ENCODE assay signal across 22 cellular contexts in the genomic region with DNA sequence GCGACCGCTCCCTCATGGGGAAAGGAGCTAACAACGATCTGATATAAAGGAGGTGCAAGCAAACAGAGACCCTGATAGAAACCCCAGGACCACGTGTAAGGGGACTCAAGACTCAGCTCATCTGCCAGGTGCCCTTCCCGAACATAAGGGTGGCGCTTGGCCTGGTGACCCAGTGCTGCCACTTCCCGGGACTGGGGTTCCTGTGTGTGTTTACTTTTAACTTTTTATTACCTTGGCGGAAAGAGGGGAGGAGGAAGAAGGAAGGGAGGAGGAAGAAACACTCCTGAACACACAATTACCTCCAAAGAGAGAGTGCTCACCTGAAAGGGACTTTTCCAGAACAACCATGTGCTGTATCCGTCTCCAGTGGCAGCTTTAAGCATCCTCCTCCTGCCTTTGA. TPM values are rescaled to one million over a fixed set of nuclear protein-coding genes. Genes with fewer than 3 reads are reported as not detected.
DNase-seq lines count a peak whose midpoint lies in the region; ATAC-seq and TF ChIP-seq lines count a peak whose summit lies in the region.
"Had no signal": no experiment of that assay in that cellular context is flagged by ENCODE, and none has a peak within 500 bp of the region (broad histone marks: within the 10 kb centered on the region; RNA-seq: fewer than 3 reads in every experiment).

No MANE protein-coding gene starts in this region.

- H3K9me3 ChIP-seq in HEK293 (ENCODE audit: control insufficient read depth, insufficient read depth, low read depth, low read length) (no peaks in the 10 kb centered on the region), mucosa of descending colon (no peaks in the 10 kb centered on the region), transverse colon (no peaks in the 10 kb centered on the region)
- H3K9me3 ChIP-seq: BLaER1, SJSA1 had no signal

- TF ChIP-seq EP300 in transverse colon (IDR thresholded peaks at IDR 0.05; ENCODE audit: low read depth): no peak

- peak; percentile 92 for ATAC-seq in mucosa of descending colon
- ATAC-seq: HCT116, Right ventricle myocardium inferior had no signal

- in situ Hi-C loops in transverse colon (cut with MboI; ENCODE audit: low pct_ligation_motif_present in 1 of 4, low pct_unique_long_range_greater_than_20kb in 1 of 4, low sequenced_read_pairs in 3 of 4): no loop called here

- no peak for TF ChIP-seq POLR2A in transverse colon (IDR thresholded peaks at IDR 0.05)

- no peaks in the 10 kb centered on the region for H3K27me3 ChIP-seq in transverse colon
- H3K27me3 ChIP-seq: BLaER1 had no signal

- POLR2A ChIA-PET in HEK293 (lab: Yijun Ruan, JAX): no interaction called here

- H3K4me1 ChIP-seq in HEK293 (ENCODE audit: control insufficient read depth, insufficient read depth, low read length) (peaks cover 19% of the 10 kb centered on the region; the same call in 1 of the 2 replicates), mucosa of descending colon (ENCODE audit: low read depth) (no peaks in the 10 kb centered on the region), transverse colon (peaks cover 0 to 4% (median 0%) of the 10 kb centered on the region in 4 donors)
- H3K4me1 ChIP-seq: SJSA1 had no signal

- TF ChIP-seq CTCF in HEK293 (tag by site-specific recombination; IDR thresholded peaks at IDR 0.05) (no peak), VCaP (conservative IDR thresholded peaks at IDR 0.05) (no peak), mucosa of descending colon (IDR thresholded peaks at IDR 0.05) (no peak), transverse colon (IDR thresholded peaks at IDR 0.05) (no peak)

- 17 to 39% methylated on average over 1 to 9 of the region's 9 CpGs for WGBS in transverse colon (ENCODE audit: low coverage in 1 of 2), 2 donors

- intact Hi-C loops in mucosa of descending colon (cut with DNase I, micrococcal nuclease): no loop called here
- intact Hi-C loops in transverse colon (cut with DNase I; ENCODE audit: low total_unique reads): no loop called here

- H3K27ac ChIP-seq in HEK293 (ENCODE audit: extremely low read depth, low read depth, low read length) (0 out of 2 replicates have a peak overlapping the region, but pooled peaks have one; percentile 28), VCaP (peak overlapping the region; percentile 85), transverse colon (no peak overlapping the region)
- H3K27ac ChIP-seq: BLaER1, SJSA1 had no signal

- peak in 2 of 3 donors; percentile 21 to 52 for DNase-seq in mucosa of descending colon
- peak; percentile 23 for DNase-seq in transverse colon
- no peak for DNase-seq in hippocampal formation (lab: John Stamatoyannopoulos, UW)
- DNase-seq in activated CD4-positive, alpha-beta T cell treated with anti-CD3 and anti-CD28 coated beads, Interleukin-2, amount 50 U/mL, for 4 hours: no peak
- DNase-seq in AG20443 (ENCODE audit: low spot score): no peak
- DNase-seq: Calu3, DMS153, KBM-7, NCI-H1105, NCI-H1694, NCI-H2081, NCI-H2171, NCI-H526, OCI-M1 had no signal

- H3K36me3 ChIP-seq in HEK293 (ENCODE audit: control insufficient read depth in 2 of 2, insufficient read depth in 1 of 2, low read length in 2 of 2) (no peaks in the 10 kb centered on the region), mucosa of descending colon (ENCODE audit: low read depth) (no peaks in the 10 kb centered on the region), transverse colon (no peaks in the 10 kb centered on the region)
- H3K36me3 ChIP-seq: BLaER1, SJSA1 had no signal

- H3K4me3 ChIP-seq in HEK293 (ENCODE audit: low read depth, low read length) (no peak overlapping the region), mucosa of descending colon (no peak overlapping the region), transverse colon (no peak overlapping the region)
- H3K4me3 ChIP-seq: BLaER1, SJSA1 had no signal

- CTCF ChIA-PET in HEK293 (lab: Yijun Ruan, JAX): no interaction called here

TF ChIP-seq in HEK293, 187 proteins besides CTCF, POLR2A, EP300 and RAD21:
- TF ChIP-seq, protein P1, sequence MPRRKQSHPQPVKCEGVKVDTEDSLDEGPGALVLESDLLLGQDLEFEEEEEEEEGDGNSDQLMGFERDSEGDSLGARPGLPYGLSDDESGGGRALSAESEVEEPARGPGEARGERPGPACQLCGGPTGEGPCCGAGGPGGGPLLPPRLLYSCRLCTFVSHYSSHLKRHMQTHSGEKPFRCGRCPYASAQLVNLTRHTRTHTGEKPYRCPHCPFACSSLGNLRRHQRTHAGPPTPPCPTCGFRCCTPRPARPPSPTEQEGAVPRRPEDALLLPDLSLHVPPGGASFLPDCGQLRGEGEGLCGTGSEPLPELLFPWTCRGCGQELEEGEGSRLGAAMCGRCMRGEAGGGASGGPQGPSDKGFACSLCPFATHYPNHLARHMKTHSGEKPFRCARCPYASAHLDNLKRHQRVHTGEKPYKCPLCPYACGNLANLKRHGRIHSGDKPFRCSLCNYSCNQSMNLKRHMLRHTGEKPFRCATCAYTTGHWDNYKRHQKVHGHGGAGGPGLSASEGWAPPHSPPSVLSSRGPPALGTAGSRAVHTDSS (tag by site-specific recombination; IDR thresholded peaks at IDR 0.05): no peak
- TF ChIP-seq SP3 (tag by site-specific recombination; IDR thresholded peaks at IDR 0.05) (no peak), BCL11B (tag by site-specific recombination; IDR thresholded peaks at IDR 0.05; ENCODE audit: low read depth) (no peak), ZNF626 (tag by site-specific recombination; IDR thresholded peaks at IDR 0.05) (no peak), ZNF768 (tag by site-specific recombination; IDR thresholded peaks at IDR 0.05) (no peak), ZNF248 (tag by site-specific recombination; IDR thresholded peaks at IDR 0.05) (no peak), ZNF501 (tag by site-specific recombination; IDR thresholded peaks at IDR 0.05) (no peak), FEZF1 (tag by site-specific recombination; IDR thresholded peaks at IDR 0.05) (no peak), ZNF514 (tag by site-specific recombination; IDR thresholded peaks at IDR 0.05) (no peak), PRDM1 (tag by site-specific recombination; IDR thresholded peaks at IDR 0.05) (no peak), ZNF623 (tag by site-specific recombination; IDR thresholded peaks at IDR 0.05) (no peak), SP7 (tag by site-specific recombination; IDR thresholded peaks at IDR 0.05) (no peak), ZIC2 (tag by site-specific recombination; IDR thresholded peaks at IDR 0.05) (no peak), WT1 (tag by site-specific recombination; IDR thresholded peaks at IDR 0.05) (no peak), ZNF174 (tag by site-specific recombination; IDR thresholded peaks at IDR 0.05) (no peak), ZNF121 (tag by site-specific recombination; IDR thresholded peaks at IDR 0.05) (no peak)
- TF ChIP-seq, protein P2, sequence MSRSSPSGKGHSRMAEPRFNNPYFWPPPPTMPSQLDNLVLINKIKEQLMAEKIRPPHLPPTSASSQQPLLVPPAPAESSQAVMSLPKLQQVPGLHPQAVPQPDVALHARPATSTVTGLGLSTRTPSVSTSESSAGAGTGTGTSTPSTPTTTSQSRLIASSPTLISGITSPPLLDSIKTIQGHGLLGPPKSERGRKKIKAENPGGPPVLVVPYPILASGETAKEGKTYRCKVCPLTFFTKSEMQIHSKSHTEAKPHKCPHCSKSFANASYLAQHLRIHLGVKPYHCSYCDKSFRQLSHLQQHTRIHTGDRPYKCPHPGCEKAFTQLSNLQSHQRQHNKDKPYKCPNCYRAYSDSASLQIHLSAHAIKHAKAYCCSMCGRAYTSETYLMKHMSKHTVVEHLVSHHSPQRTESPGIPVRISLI (tag by site-specific recombination; IDR thresholded peaks at IDR 0.05): no peak
- TF ChIP-seq, protein P3, sequence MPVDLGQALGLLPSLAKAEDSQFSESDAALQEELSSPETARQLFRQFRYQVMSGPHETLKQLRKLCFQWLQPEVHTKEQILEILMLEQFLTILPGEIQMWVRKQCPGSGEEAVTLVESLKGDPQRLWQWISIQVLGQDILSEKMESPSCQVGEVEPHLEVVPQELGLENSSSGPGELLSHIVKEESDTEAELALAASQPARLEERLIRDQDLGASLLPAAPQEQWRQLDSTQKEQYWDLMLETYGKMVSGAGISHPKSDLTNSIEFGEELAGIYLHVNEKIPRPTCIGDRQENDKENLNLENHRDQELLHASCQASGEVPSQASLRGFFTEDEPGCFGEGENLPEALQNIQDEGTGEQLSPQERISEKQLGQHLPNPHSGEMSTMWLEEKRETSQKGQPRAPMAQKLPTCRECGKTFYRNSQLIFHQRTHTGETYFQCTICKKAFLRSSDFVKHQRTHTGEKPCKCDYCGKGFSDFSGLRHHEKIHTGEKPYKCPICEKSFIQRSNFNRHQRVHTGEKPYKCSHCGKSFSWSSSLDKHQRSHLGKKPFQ (tag by site-specific recombination; IDR thresholded peaks at IDR 0.05): no peak

RNA-seq across cellular contexts. Expression of a gene that starts 56.5 kb away (rescaled TPM):
- total RNA-seq in mucosa of descending colon (under 1 TPM; 0.25 to 0.81 (median 0.60) TPM), transverse colon (under 1 TPM in 2 of 4 donors, not detected in 2; 0.14 to 0.64 TPM)
- total RNA-seq: Calu3, G401, H1, SJSA1 had no signal

Comparison
In these comparisons a context has a peak if more than half of its experiments do, and no peak if none do; other contexts are left out.
1. H3K27ac ChIP-seq: peak in HEK293 (single experiment) and VCaP (single experiment); none in transverse colon (0 of 4).
2. DNase-seq: peak in mucosa of descending colon (2 of 3) and transverse colon (single experiment); none in hippocampal formation (0 of 2), activated CD4-positive, alpha-beta T cell treated with anti-CD3 and anti-CD28 coated beads, Interleukin-2, amount 50 U/mL, for 4 hours (0 of 2) and AG20443 (single experiment).